In genomic region chr18:74496508-74497307, GRCh38 we compare ENCODE assay signal across 1 cellular context.
TF ChIP-seq lines count a peak whose summit lies in the region.

No MANE protein-coding gene starts in this region.

TF ChIP-seq in HepG2, 621 proteins besides CTCF, POLR2A, EP300 and RAD21 (continued from another document and continues in another):
- peak; percentile 13; the same call in 1 of the 2 replicates for TF ChIP-seq IRF9 (CRISPR knock-in tag; IDR thresholded peaks at IDR 0.05; ENCODE audit: borderline replicate concordance)
- TF ChIP-seq ZNF777 (CRISPR knock-in tag; IDR thresholded peaks at IDR 0.05), result 0 out of 2 replicates have a peak, but pooled peaks have one; percentile 0
- no peak for TF ChIP-seq SP140L (CRISPR knock-in tag; IDR thresholded peaks at IDR 0.05; ENCODE audit: borderline replicate concordance)
- TF ChIP-seq TBX2 (CRISPR knock-in tag; IDR thresholded peaks at IDR 0.05; ENCODE audit: borderline replicate concordance), result peak; percentile 25
- TF ChIP-seq HOXA3 (CRISPR knock-in tag; IDR thresholded peaks at IDR 0.05), result no peak; the same call in 1 of the 2 replicates
- TF ChIP-seq E2F1 (CRISPR knock-in tag; IDR thresholded peaks at IDR 0.05), result peak; percentile 12; the same call in 1 of the 2 replicates
- TF ChIP-seq ZNF205 (CRISPR knock-in tag; IDR thresholded peaks at IDR 0.05), result 0 out of 2 replicates have a peak, but pooled peaks have one; percentile 24
- TF ChIP-seq TCF12 (IDR thresholded peaks at IDR 0.05), result no peak
- TF ChIP-seq TCF12 (CRISPR knock-in tag; IDR thresholded peaks at IDR 0.05), result peak; percentile 45; the same call in 1 of the 2 replicates
- 0 out of 2 replicates have a peak, but pooled peaks have one; percentile 53 for TF ChIP-seq MXD1 (CRISPR knock-in tag; IDR thresholded peaks at IDR 0.05)
- TF ChIP-seq ZNF333 (CRISPR knock-in tag; IDR thresholded peaks at IDR 0.05; ENCODE audit: borderline replicate concordance), result peak; percentile 92; the same call in 1 of the 2 replicates
- TF ChIP-seq SP5 (CRISPR knock-in tag; IDR thresholded peaks at IDR 0.05; ENCODE audit: borderline replicate concordance, low read depth), result peak; percentile 92
- TF ChIP-seq ZMYM3 (CRISPR knock-in tag; IDR thresholded peaks at IDR 0.05), result no peak; the same call in 1 of the 2 replicates
- TF ChIP-seq HCFC1 (IDR thresholded peaks at IDR 0.05; ENCODE audit: low read depth, low read length), result no peak
- 0 out of 2 replicates have a peak, but pooled peaks have one; percentile 18 for TF ChIP-seq THAP7 (CRISPR knock-in tag; IDR thresholded peaks at IDR 0.05)
- no peak for TF ChIP-seq TRIM24 (CRISPR knock-in tag; IDR thresholded peaks at IDR 0.05)
- 0 out of 2 replicates have a peak, but pooled peaks have one; percentile 27 for TF ChIP-seq NCOA1 (CRISPR knock-in tag; IDR thresholded peaks at IDR 0.05)
- no peak for TF ChIP-seq CBX5 (CRISPR knock-in tag; IDR thresholded peaks at IDR 0.05; ENCODE audit: borderline replicate concordance)
- no peak for TF ChIP-seq ZSCAN21 (CRISPR knock-in tag; IDR thresholded peaks at IDR 0.05; ENCODE audit: borderline replicate concordance)
- no peak for TF ChIP-seq HNRNPL (IDR thresholded peaks at IDR 0.05; ENCODE audit: low read depth, low read length)
- TF ChIP-seq ZNF850 (CRISPR knock-in tag; conservative IDR thresholded peaks at IDR 0.05), result no peak
- TF ChIP-seq ZSCAN30 (CRISPR knock-in tag; IDR thresholded peaks at IDR 0.05), result no peak
- no peak for TF ChIP-seq ZNF44 (CRISPR knock-in tag; IDR thresholded peaks at IDR 0.05)
- no peak for TF ChIP-seq MYPOP (CRISPR knock-in tag; IDR thresholded peaks at IDR 0.05)
- TF ChIP-seq TERF1 (CRISPR knock-in tag; IDR thresholded peaks at IDR 0.05), result no peak
- TF ChIP-seq KMT2B (CRISPR knock-in tag; IDR thresholded peaks at IDR 0.05), result no peak
- TF ChIP-seq RXRB (CRISPR knock-in tag; IDR thresholded peaks at IDR 0.05; ENCODE audit: borderline replicate concordance), result no peak
- no peak for TF ChIP-seq ZNF672 (CRISPR knock-in tag; IDR thresholded peaks at IDR 0.05)
- no peak for TF ChIP-seq ZNF234 (CRISPR knock-in tag; conservative IDR thresholded peaks at IDR 0.05)
- TF ChIP-seq ZNF274 (CRISPR knock-in tag; IDR thresholded peaks at IDR 0.05), result no peak
- TF ChIP-seq MTF1 (CRISPR knock-in tag; IDR thresholded peaks at IDR 0.05), result no peak
- no peak; the same call in 1 of the 2 replicates for TF ChIP-seq ZKSCAN1 (IDR thresholded peaks at IDR 0.05; ENCODE audit: low read length)
- no peak for TF ChIP-seq ZBTB42 (CRISPR knock-in tag; IDR thresholded peaks at IDR 0.05)
- TF ChIP-seq NRL (CRISPR knock-in tag; IDR thresholded peaks at IDR 0.05; ENCODE audit: borderline replicate concordance), result peak; percentile 62; the same call in 1 of the 2 replicates
- no peak for TF ChIP-seq XBP1 (CRISPR knock-in tag; IDR thresholded peaks at IDR 0.05)
- 0 out of 2 replicates have a peak, but pooled peaks have one; percentile 47 for TF ChIP-seq ZNF354B (CRISPR knock-in tag; IDR thresholded peaks at IDR 0.05)
- no peak for TF ChIP-seq RCOR2 (CRISPR knock-in tag; IDR thresholded peaks at IDR 0.05)
- 0 out of 2 replicates have a peak, but pooled peaks have one; percentile 1 for TF ChIP-seq ZNF766 (CRISPR knock-in tag; IDR thresholded peaks at IDR 0.05; ENCODE audit: borderline replicate concordance)
- TF ChIP-seq ZNF691 (CRISPR knock-in tag; IDR thresholded peaks at IDR 0.05; ENCODE audit: borderline replicate concordance, low read depth), result no peak; the same call in 1 of the 2 replicates
- peak; percentile 1; the same call in 1 of the 2 replicates for TF ChIP-seq MAX (IDR thresholded peaks at IDR 0.05)
- TF ChIP-seq KAT7 (CRISPR knock-in tag; IDR thresholded peaks at IDR 0.05; ENCODE audit: borderline replicate concordance), result no peak
- TF ChIP-seq ZNF317 (CRISPR knock-in tag; IDR thresholded peaks at IDR 0.05), result 0 out of 2 replicates have a peak, but pooled peaks have one; percentile 54
- 0 out of 2 replicates have a peak, but pooled peaks have one; percentile 22 for TF ChIP-seq ZNF142 (CRISPR knock-in tag; IDR thresholded peaks at IDR 0.05)
- TF ChIP-seq IKZF4 (CRISPR knock-in tag; IDR thresholded peaks at IDR 0.05; ENCODE audit: borderline replicate concordance, low read depth, not compliant biosample characterization), result no peak
- 0 out of 2 replicates have a peak, but pooled peaks have one; percentile 6 for TF ChIP-seq E2F2 (CRISPR knock-in tag; IDR thresholded peaks at IDR 0.05; ENCODE audit: borderline replicate concordance)
- TF ChIP-seq BORCS8-MEF2B (CRISPR knock-in tag; IDR thresholded peaks at IDR 0.05), result peak; percentile 45; the same call in 1 of the 2 replicates
- TF ChIP-seq ZFY (CRISPR knock-in tag; IDR thresholded peaks at IDR 0.05), result peak; percentile 70
- TF ChIP-seq FOXO4 (CRISPR knock-in tag; conservative IDR thresholded peaks at IDR 0.05), result no peak
- peak; percentile 75 for TF ChIP-seq HNRNPH1 (optimal IDR thresholded peaks at IDR 0.05; ENCODE audit: low read depth, low read length)
- no peak for TF ChIP-seq DPF2 (CRISPR knock-in tag; IDR thresholded peaks at IDR 0.05; ENCODE audit: borderline replicate concordance, low read depth)
- peak; percentile 32; the same call in 1 of the 2 replicates for TF ChIP-seq ZNF558 (CRISPR knock-in tag; IDR thresholded peaks at IDR 0.05; ENCODE audit: borderline replicate concordance)
- no peak for TF ChIP-seq DBP (CRISPR knock-in tag; IDR thresholded peaks at IDR 0.05; ENCODE audit: not compliant biosample characterization)
- no peak for TF ChIP-seq TCF7 (IDR thresholded peaks at IDR 0.05; ENCODE audit: low read depth)
